Comparison of ENCODE assay signal across 1 cellular context in genomic region chr1:208107817-208108608, GRCh38.
TF ChIP-seq lines count a peak whose summit lies in the region.

No MANE protein-coding gene starts in this region.

TF ChIP-seq in HCT116, 20 proteins besides CTCF, POLR2A, EP300 and RAD21 (continued from another document):
- TF ChIP-seq REST (IDR thresholded peaks at IDR 0.05; ENCODE audit: low read depth) (no peak), JUND (IDR thresholded peaks at IDR 0.05) (no peak), SP1 (IDR thresholded peaks at IDR 0.05; ENCODE audit: low read depth) (no peak), POLR2AphosphoS5 (IDR thresholded peaks at IDR 0.05; ENCODE audit: low read depth, low read length) (no peak), MAX (IDR thresholded peaks at IDR 0.05) (no peak), YY1 (IDR thresholded peaks at IDR 0.05; ENCODE audit: extremely low read depth, insufficient replicate concordance, low read depth, low read length) (no peak), EZH2phosphoT487 (IDR thresholded peaks at IDR 0.05; ENCODE audit: borderline replicate concordance) (no peak), ELF1 (IDR thresholded peaks at IDR 0.05; ENCODE audit: borderline replicate concordance, low read depth) (no peak), TCF7L2 (IDR thresholded peaks at IDR 0.05; ENCODE audit: borderline replicate concordance, extremely low read depth, insufficient read depth, insufficient read length) (no peak), CEBPB (IDR thresholded peaks at IDR 0.05; ENCODE audit: low read depth) (no peak), ATF3 (IDR thresholded peaks at IDR 0.05) (no peak), EZH2 (IDR thresholded peaks at IDR 0.05) (no peak)
